In genomic region chr6:110298916-110299315, GRCh38 we compare ENCODE assay signal across 17 cellular contexts. TPM values are rescaled to one million over a fixed set of nuclear protein-coding genes. Genes with fewer than 3 reads are reported as not detected.
DNase-seq lines count a peak whose midpoint lies in the region; ATAC-seq and TF ChIP-seq lines count a peak whose summit lies in the region.
"Had no signal": no experiment of that assay in that cellular context is flagged by ENCODE, and none has a peak within 500 bp of the region (broad histone marks: within the 10 kb centered on the region; RNA-seq: fewer than 3 reads in every experiment).

No MANE protein-coding gene starts in this region.

- intact Hi-C loops in natural killer cell (cut with micrococcal nuclease), result loop anchor here (5.0 kb wide), 1 partner anchor 592 kb away; no protein-coding TSS in a partner anchor
- intact Hi-C loops in upper lobe of right lung (cut with DNase I), result no loop called here

- TF ChIP-seq CTCF in natural killer cell (IDR thresholded peaks at IDR 0.05), result no peak
- TF ChIP-seq CTCF in nephron (IDR thresholded peaks at IDR 0.05; ENCODE audit: unreplicated experiment in 3 of 3), result no peak
- no peak for TF ChIP-seq CTCF in upper lobe of right lung (IDR thresholded peaks at IDR 0.05)

- H3K36me3 Mint-ChIP-seq in natural killer cell (no peaks in the 10 kb centered on the region), nephron (ENCODE audit: low read depth) (peaks cover 4% of the 10 kb centered on the region)
- H3K36me3 Mint-ChIP-seq in natural killer cell treated with Interleukin-12 subunit alpha and Interleukin-12 subunit beta and Interleukin-15 and Interleukin-18, amount 100 ng/mL, for 72 hours, result no peaks in the 10 kb centered on the region
- H3K36me3 Mint-ChIP-seq: CD4-positive, CD25-positive, alpha-beta regulatory T cell had no signal

- H3K9me3 Mint-ChIP-seq in natural killer cell (peaks cover 0 to 2% of the 10 kb centered on the region in 2 donors), nephron (no peaks in the 10 kb centered on the region)
- H3K9me3 Mint-ChIP-seq in natural killer cell treated with Interleukin-12 subunit alpha and Interleukin-12 subunit beta and Interleukin-15 and Interleukin-18, amount 100 ng/mL, for 72 hours, result no peaks in the 10 kb centered on the region
- H3K9me3 Mint-ChIP-seq: HFFc6 had no signal

- DNase-seq in natural killer cell, result no peak
- DNase-seq in natural killer cell treated with Interleukin-12 subunit alpha and Interleukin-12 subunit beta and Interleukin-15 and Interleukin-18, amount 100 ng/mL, for 72 hours (ENCODE audit: low spot score), result no peak
- no peak for DNase-seq in SK-N-MC (ENCODE audit: low read depth, low spot score)
- DNase-seq in activated CD4-positive, alpha-beta T cell treated with anti-CD3 and anti-CD28 coated beads, Interleukin-2, amount 50 U/mL, for 1 hour, result no peak
- DNase-seq in upper lobe of right lung, result no peak
- DNase-seq: 8988T; ACHN; CD4-positive, CD25-positive, alpha-beta regulatory T cell; COR-L47; DND-41; GDM1; HFFc6 had no signal

- H3K27ac Mint-ChIP-seq in natural killer cell (peak overlapping the region in 1 of 2 donors; percentile 84), nephron (peak overlapping the region in 2 of 3 experiments; percentile 24 to 86)
- no peak overlapping the region for H3K27ac Mint-ChIP-seq in natural killer cell treated with Interleukin-12 subunit alpha and Interleukin-12 subunit beta and Interleukin-15 and Interleukin-18, amount 100 ng/mL, for 72 hours
- H3K27ac Mint-ChIP-seq: CD4-positive, CD25-positive, alpha-beta regulatory T cell; HFFc6 had no signal

- no peaks in the 10 kb centered on the region for H3K36me3 ChIP-seq in SK-N-MC (ENCODE audit: insufficient read depth, low read length)
- no peaks in the 10 kb centered on the region for H3K36me3 ChIP-seq in upper lobe of right lung
- H3K36me3 ChIP-seq: BLaER1 treated with 17β-estradiol and CSF1 and Interleukin-3, amounts not matched to agents 10 nM and 100 nM; HAP-1 had no signal

- no peak overlapping the region for H3K9ac ChIP-seq in SK-N-MC (ENCODE audit: insufficient read length)
- H3K9ac ChIP-seq: BLaER1 treated with 17β-estradiol and CSF1 and Interleukin-3, amounts not matched to agents 10 nM and 100 nM had no signal

- H3K27me3 Mint-ChIP-seq in natural killer cell (ENCODE audit: low read depth in 2 of 2), result peaks cover 0 to 4% of the 10 kb centered on the region in 2 donors
- H3K27me3 Mint-ChIP-seq in natural killer cell treated with Interleukin-12 subunit alpha and Interleukin-12 subunit beta and Interleukin-15 and Interleukin-18, amount 100 ng/mL, for 72 hours, result peaks cover 0 to 15% of the 10 kb centered on the region in 2 donors
- H3K27me3 Mint-ChIP-seq in nephron (ENCODE audit: low read depth), result no peaks in the 10 kb centered on the region

- peak overlapping the region; percentile 62 for H3K4me3 Mint-ChIP-seq in natural killer cell
- no peak overlapping the region for H3K4me3 Mint-ChIP-seq in natural killer cell treated with Interleukin-12 subunit alpha and Interleukin-12 subunit beta and Interleukin-15 and Interleukin-18, amount 100 ng/mL, for 72 hours
- no peak overlapping the region for H3K4me3 Mint-ChIP-seq in nephron
- H3K4me3 Mint-ChIP-seq: CD4-positive, CD25-positive, alpha-beta regulatory T cell; HFFc6 had no signal

- H3K27ac ChIP-seq in SK-N-MC (peak overlapping the region; percentile 100), upper lobe of right lung (no peak overlapping the region)
- H3K27ac ChIP-seq: BLaER1 treated with 17β-estradiol and CSF1 and Interleukin-3, amounts not matched to agents 10 nM and 100 nM had no signal

- H3K4me1 Mint-ChIP-seq in natural killer cell, result peaks cover 10 to 31% of the 10 kb centered on the region in 2 donors
- H3K4me1 Mint-ChIP-seq in natural killer cell treated with Interleukin-12 subunit alpha and Interleukin-12 subunit beta and Interleukin-15 and Interleukin-18, amount 100 ng/mL, for 72 hours (ENCODE audit: low read depth in 2 of 2), result peaks cover 25 to 26% of the 10 kb centered on the region in 2 donors
- H3K4me1 Mint-ChIP-seq in nephron, result peaks cover 50% of the 10 kb centered on the region

- H3K9me3 ChIP-seq in SK-N-MC (ENCODE audit: low read depth, low read length), result 0 out of 2 replicates have a peak, but pooled peaks cover 7% of the 10 kb centered on the region
- no peaks in the 10 kb centered on the region for H3K9me3 ChIP-seq in upper lobe of right lung
- H3K9me3 ChIP-seq: HAP-1 had no signal

- H3K4me1 ChIP-seq in upper lobe of right lung, result no peaks in the 10 kb centered on the region
- H3K4me1 ChIP-seq: BLaER1 treated with 17β-estradiol and CSF1 and Interleukin-3, amounts not matched to agents 10 nM and 100 nM had no signal

- H3K27me3 ChIP-seq in upper lobe of right lung, result no peaks in the 10 kb centered on the region
- H3K27me3 ChIP-seq: BLaER1 treated with 17β-estradiol and CSF1 and Interleukin-3, amounts not matched to agents 10 nM and 100 nM had no signal

- peak in 1 of 3 donors; percentile 47 for ATAC-seq in natural killer cell
- no peak for ATAC-seq in natural killer cell treated with Interleukin-12 subunit alpha and Interleukin-12 subunit beta and Interleukin-15 and Interleukin-18, amount 100 ng/mL, for 72 hours
- no peak for ATAC-seq in GM18511 (IDR thresholded peaks at IDR 0.05; ENCODE audit: unreplicated experiment)
- ATAC-seq in upper lobe of right lung, result no peak
- ATAC-seq: K562 had no signal

- H3K4me3 ChIP-seq in SK-N-MC, result no peak overlapping the region
- H3K4me3 ChIP-seq in upper lobe of right lung, result no peak overlapping the region
- H3K4me3 ChIP-seq: BLaER1 treated with 17β-estradiol and CSF1 and Interleukin-3, amounts not matched to agents 10 nM and 100 nM; HAP-1; K562 had no signal

RNA-seq across cellular contexts. Expression of gene METTL24, which starts 59.2 kb away (rescaled TPM):
- total RNA-seq in natural killer cell (under 1 TPM in 2 of 3 donors, not detected in 1; 0.24 to 1.00 TPM), upper lobe of right lung (3.7 TPM)
- not detected for total RNA-seq in natural killer cell treated with Interleukin-12 subunit alpha and Interleukin-12 subunit beta and Interleukin-15 and Interleukin-18, amount 100 ng/mL, for 72 hours
- total RNA-seq: CD4-positive, CD25-positive, alpha-beta regulatory T cell; HFFc6; K562 had no signal

Comparison
In these comparisons a context has a peak if more than half of its experiments do, and no peak if none do; other contexts are left out.
1. H3K27ac Mint-ChIP-seq: peak in nephron (2 of 3); none in natural killer cell treated with Interleukin-12 subunit alpha and Interleukin-12 subunit beta and Interleukin-15 and Interleukin-18, amount 100 ng/mL, for 72 hours (0 of 2).